In the genomic region with DNA sequence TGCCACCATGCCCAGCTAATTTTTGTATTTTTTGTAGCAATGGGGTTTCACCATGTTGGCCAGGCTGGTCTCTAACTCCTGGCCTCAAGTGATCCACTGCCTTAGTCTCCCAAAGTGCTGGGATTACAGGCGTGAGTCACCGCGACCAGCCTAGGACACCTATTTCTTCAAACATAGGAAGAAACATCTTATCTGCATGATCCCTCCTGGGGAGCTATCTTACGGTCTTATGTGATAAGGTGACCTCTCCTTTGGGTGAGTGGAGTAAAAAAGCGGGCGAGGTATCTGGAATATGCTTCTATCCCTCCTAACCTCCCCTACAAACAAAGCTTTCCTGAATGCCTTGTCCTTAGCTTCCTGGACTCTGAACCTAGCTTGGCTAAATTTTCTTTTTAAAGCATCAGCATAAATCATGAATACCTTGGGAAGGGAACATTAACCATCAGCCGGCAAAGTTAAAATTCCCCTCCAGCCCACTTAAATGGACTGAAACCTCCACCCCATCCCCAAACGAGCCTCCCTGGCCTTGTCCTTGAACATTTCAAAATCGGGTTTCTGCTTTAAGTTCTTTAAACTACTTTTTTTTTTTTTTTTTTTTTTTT, we compare ENCODE assay signal across 28 cellular contexts. TPM values are rescaled to one million over a fixed set of nuclear protein-coding genes. Genes with fewer than 3 reads are reported as not detected.
"Had no signal": no experiment of that assay in that cellular context is flagged by ENCODE, and none has a peak within 500 bp of the region (broad histone marks: within the 10 kb centered on the region; RNA-seq: fewer than 3 reads in every experiment).

No MANE protein-coding gene starts in this region.

- H3K27ac Mint-ChIP-seq: activated CD4-positive, alpha-beta memory T cell treated with anti-CD3 and anti-CD28 coated beads for 36 hours; activated CD4-positive, alpha-beta T cell treated with anti-CD3 and anti-CD28 coated beads, Interleukin-2, amount 10 ng/mL, durations not matched to agents 24 days and 14 days; activated T-helper 17 cell treated with anti-CD3 and anti-CD28 coated beads, Interleukin-2, amount 50 U/mL, for 72 hours; naive thymus-derived CD4-positive, alpha-beta T cell; T-helper 1 cell treated with Interleukin-12 subunit alpha and Interleukin-12 subunit beta and Interleukin-4 antibody, amounts not matched to agents 30 μg/mL and 1 μg/mL, for 36 hours had no signal

- H3K27ac ChIP-seq: breast epithelium, epithelial cell of prostate, esophagus squamous epithelium, neural progenitor cell, VCaP had no signal

- DNase-seq: activated CD4-positive, alpha-beta memory T cell treated with anti-CD3 and anti-CD28 coated beads for 36 hours; activated CD4-positive, alpha-beta T cell treated with anti-CD3 and anti-CD28 coated beads, Interleukin-2, amount 10 ng/mL, durations not matched to agents 24 days and 14 days; activated gamma-delta T cell treated with Interleukin-2 at 50 U/mL for 16 hours; activated naive CD4-positive, alpha-beta T cell treated with anti-CD3 and anti-CD28 coated beads, Interleukin-2, amount 50 U/mL, for 16 hours; activated T-cell treated with anti-CD3 and anti-CD28 coated beads, Interleukin-2, amount 50 U/mL, for 4 hours; dermis blood vessel endothelial cell; effector CD4-positive, alpha-beta T cell; esophagus squamous epithelium; foreskin melanocyte; midbrain; naive thymus-derived CD4-positive, alpha-beta T cell; right cardiac atrium; stimulated activated CD4-positive, alpha-beta T cell treated with anti-CD3 and anti-CD28 coated beads, Interleukin-4, amount 100 ng/mL, for 1 hour; stimulated activated naive CD8-positive, alpha-beta T cell treated with anti-CD3 and anti-CD28 coated beads, Interleukin-15, Interleukin-2, amounts not matched to agents 100 U/mL and 50 U/mL, for 24 hours; substantia nigra; SW 1271; T-helper 9 cell had no signal

- ATAC-seq: activated CD4-positive, CD25-positive, alpha-beta regulatory T cell treated with anti-CD3 and anti-CD28 coated beads, Interleukin-2, amount 50 U/mL, for 24 hours; activated T-cell treated with anti-CD3 and anti-CD28 coated beads, Interleukin-2, amount 50 U/mL, for 4 hours; activated T-helper 17 cell treated with anti-CD3 and anti-CD28 coated beads, Interleukin-2, amount 50 U/mL, for 72 hours; naive thymus-derived CD4-positive, alpha-beta T cell; right cardiac atrium; stimulated activated naive CD8-positive, alpha-beta T cell treated with anti-CD3 and anti-CD28 coated beads, Interleukin-15, Interleukin-2, amounts not matched to agents 100 U/mL and 50 U/mL, for 24 hours had no signal

- H3K27me3 Mint-ChIP-seq: activated CD4-positive, alpha-beta T cell treated with anti-CD3 and anti-CD28 coated beads, Interleukin-2, amount 10 ng/mL, durations not matched to agents 24 days and 14 days had no signal

- H3K4me3 ChIP-seq: breast epithelium, esophagus squamous epithelium, neural progenitor cell had no signal

- H3K4me2 ChIP-seq: neural progenitor cell had no signal

- H3K9me3 ChIP-seq: breast epithelium, esophagus squamous epithelium had no signal

- H3K4me3 Mint-ChIP-seq: activated CD4-positive, alpha-beta memory T cell treated with anti-CD3 and anti-CD28 coated beads for 36 hours; activated CD4-positive, alpha-beta T cell treated with anti-CD3 and anti-CD28 coated beads, Interleukin-2, amount 10 ng/mL, durations not matched to agents 24 days and 14 days; activated T-cell treated with anti-CD3 and anti-CD28 coated beads, Interleukin-2, amount 50 U/mL, for 4 hours; activated T-helper 17 cell treated with anti-CD3 and anti-CD28 coated beads, Interleukin-2, amount 50 U/mL, for 72 hours; central memory CD8-positive, alpha-beta T cell; naive thymus-derived CD4-positive, alpha-beta T cell; neural progenitor cell; T-helper 1 cell treated with Interleukin-12 subunit alpha and Interleukin-12 subunit beta and Interleukin-4 antibody, amounts not matched to agents 30 μg/mL and 1 μg/mL, for 36 hours had no signal

- H3K27me3 ChIP-seq: breast epithelium, esophagus squamous epithelium, neural progenitor cell had no signal

- H3K36me3 Mint-ChIP-seq: activated CD4-positive, alpha-beta memory T cell treated with anti-CD3 and anti-CD28 coated beads for 36 hours; naive thymus-derived CD4-positive, alpha-beta T cell; neural progenitor cell had no signal

- H3K9ac ChIP-seq: neural progenitor cell had no signal

- H3K9me3 Mint-ChIP-seq: activated CD4-positive, alpha-beta memory T cell treated with anti-CD3 and anti-CD28 coated beads for 36 hours; activated CD4-positive, alpha-beta T cell treated with anti-CD3 and anti-CD28 coated beads, Interleukin-2, amount 10 ng/mL, durations not matched to agents 24 days and 14 days; activated T-cell treated with anti-CD3 and anti-CD28 coated beads, Interleukin-2, amount 50 U/mL, for 4 hours; activated T-helper 17 cell treated with anti-CD3 and anti-CD28 coated beads, Interleukin-2, amount 50 U/mL, for 72 hours; central memory CD8-positive, alpha-beta T cell; naive thymus-derived CD4-positive, alpha-beta T cell; neural progenitor cell; T-helper 1 cell treated with Interleukin-12 subunit alpha and Interleukin-12 subunit beta and Interleukin-4 antibody, amounts not matched to agents 30 μg/mL and 1 μg/mL, for 36 hours had no signal

- H2AFZ ChIP-seq: neural progenitor cell had no signal

- H3K4me1 ChIP-seq: neural progenitor cell had no signal

- FAIRE-seq: islet of Langerhans, TTC549 had no signal

- H3K4me1 Mint-ChIP-seq: activated CD4-positive, alpha-beta T cell treated with anti-CD3 and anti-CD28 coated beads, Interleukin-2, amount 10 ng/mL, durations not matched to agents 24 days and 14 days; activated T-helper 17 cell treated with anti-CD3 and anti-CD28 coated beads, Interleukin-2, amount 50 U/mL, for 72 hours; central memory CD8-positive, alpha-beta T cell; naive thymus-derived CD4-positive, alpha-beta T cell had no signal

- H3K36me3 ChIP-seq: breast epithelium, esophagus squamous epithelium, neural progenitor cell had no signal

RNA-seq across cellular contexts. Expression of a gene that starts 24.5 kb away (rescaled TPM):
- total RNA-seq: activated CD4-positive, alpha-beta memory T cell treated with anti-CD3 and anti-CD28 coated beads for 36 hours; activated CD4-positive, alpha-beta T cell treated with anti-CD3 and anti-CD28 coated beads, Interleukin-2, amount 10 ng/mL, durations not matched to agents 24 days and 14 days; activated T-helper 17 cell treated with anti-CD3 and anti-CD28 coated beads, Interleukin-2, amount 50 U/mL, for 72 hours; pulmonary artery endothelial cell had no signal
